18 cellular contexts compared by ENCODE assay signal in genomic region chr9:81592890-81593271, GRCh38.
A peak's percentile ranks its signal among the peaks of the same experiment; 100 is the strongest.
DNase-seq lines count a peak whose midpoint lies in the region; ATAC-seq and TF ChIP-seq lines count a peak whose summit lies in the region.
"Had no signal": no experiment of that assay in that cellular context is flagged by ENCODE, and none has a peak within 500 bp of the region (broad histone marks: within the 10 kb centered on the region; RNA-seq: fewer than 3 reads in every experiment).

No MANE protein-coding gene starts in this region.

- H3K4me3 ChIP-seq in NB4 (ENCODE audit: low read depth, low read length): no peak overlapping the region
- no peak overlapping the region for H3K4me3 ChIP-seq in mucosa of stomach (ENCODE audit: low read length)
- H3K4me3 ChIP-seq in transverse colon: peak overlapping the region in 1 of 4 donors; percentile 0
- H3K4me3 ChIP-seq: K562 had no signal

- TF ChIP-seq POLR2A in NB4 (IDR thresholded peaks at IDR 0.05; ENCODE audit: extremely low read depth, insufficient read length) (no peak), transverse colon (IDR thresholded peaks at IDR 0.05) (peak; percentile 34)

- WGBS in transverse colon (ENCODE audit: low coverage in 1 of 2), 2 donors: 13 to 35% methylated on average over 1 to 15 of the region's 15 CpGs

- H3K4me1 ChIP-seq in mucosa of stomach (ENCODE audit: control insufficient read depth, insufficient read depth, low read length): peaks cover 20% of the 10 kb centered on the region
- peaks cover 4 to 44% (median 28%) of the 10 kb centered on the region in 4 donors for H3K4me1 ChIP-seq in transverse colon

- H3K27ac Mint-ChIP-seq in glutamatergic neuron (ENCODE audit: unreplicated experiment): peak overlapping the region; percentile 97
- H3K27ac Mint-ChIP-seq: activated T-helper 17 cell treated with anti-CD3 and anti-CD28 coated beads, Interleukin-2, amount 50 U/mL, for 72 hours; CD8-positive, alpha-beta T cell had no signal

- H3K36me3 Mint-ChIP-seq in glutamatergic neuron (ENCODE audit: unreplicated experiment): peaks cover 21% of the 10 kb centered on the region
- H3K36me3 Mint-ChIP-seq: CD8-positive, alpha-beta T cell had no signal

- H3K27ac ChIP-seq in transverse colon: peak overlapping the region; percentile 70 to 84 (median 76)

- peak overlapping the region; percentile 25 for H3K9ac ChIP-seq in mucosa of stomach (ENCODE audit: low read length)

- no peak for TF ChIP-seq EP300 in transverse colon (IDR thresholded peaks at IDR 0.05; ENCODE audit: low read depth)

- H3K4me3 Mint-ChIP-seq in glutamatergic neuron (ENCODE audit: unreplicated experiment): peak overlapping the region; percentile 83
- H3K4me3 Mint-ChIP-seq: activated T-helper 17 cell treated with anti-CD3 and anti-CD28 coated beads, Interleukin-2, amount 50 U/mL, for 72 hours; CD8-positive, alpha-beta T cell had no signal

- H3K9me3 Mint-ChIP-seq in glutamatergic neuron (ENCODE audit: unreplicated experiment): peaks cover 44% of the 10 kb centered on the region

- H3K4me1 Mint-ChIP-seq in glutamatergic neuron (ENCODE audit: low read depth, unreplicated experiment): peaks cover 72% of the 10 kb centered on the region

- intact Hi-C loops in transverse colon (cut with DNase I; ENCODE audit: low total_unique reads): no loop called here

- H3K36me3 ChIP-seq in mucosa of stomach (ENCODE audit: control insufficient read depth, insufficient read depth, low read length): peaks cover 3% of the 10 kb centered on the region
- H3K36me3 ChIP-seq in transverse colon: peaks cover 0 to 9% (median 0%) of the 10 kb centered on the region in 4 donors

- DNase-seq in NB4 (ENCODE audit: low read depth) (peak; percentile 69), glutamatergic neuron (peak; percentile 41), transverse colon (peak; percentile 79), NOMO-1 treated with DMSO at 0.1 percent for 48 hours (lab: John Stamatoyannopoulos, UW; ENCODE audit: unreplicated experiment) (no peak)
- no peak for DNase-seq in activated CD4-positive, alpha-beta T cell treated with anti-CD3 and anti-CD28 coated beads for 4 hours
- DNase-seq: activated CD4-positive, alpha-beta T cell treated with anti-CD3 and anti-CD28 coated beads for 1 hour; CD8-positive, alpha-beta T cell; effector memory CD4-positive, alpha-beta T cell; GF-D8; NCI-H2107; NK-92 treated with Interleukin-12 subunit alpha and Interleukin-12 subunit beta, amount 100 ng/mL, for 24 hours; stimulated activated CD4-positive, alpha-beta T cell treated with anti-CD3 and anti-CD28 coated beads, Interleukin-4, amount 100 ng/mL, for 24 hours; stimulated activated naive CD4-positive, alpha-beta T cell; SW 1271 had no signal

- TF ChIP-seq CTCF in NB4 (IDR thresholded peaks at IDR 0.05; ENCODE audit: low read depth, low read length) (no peak), glutamatergic neuron (IDR thresholded peaks at IDR 0.05; ENCODE audit: partially characterized antibody, unreplicated experiment) (no peak), transverse colon (IDR thresholded peaks at IDR 0.05) (no peak)

- peaks cover 25% of the 10 kb centered on the region for H3K27me3 Mint-ChIP-seq in glutamatergic neuron (ENCODE audit: unreplicated experiment)

- in situ Hi-C loops in transverse colon (cut with MboI; ENCODE audit: low pct_ligation_motif_present in 1 of 4, low pct_unique_long_range_greater_than_20kb in 1 of 4, low sequenced_read_pairs in 3 of 4): no loop called here

- ATAC-seq in HG02759 (IDR thresholded peaks at IDR 0.05; ENCODE audit: unreplicated experiment): no peak
- ATAC-seq: activated T-helper 17 cell treated with anti-CD3 and anti-CD28 coated beads, Interleukin-2, amount 50 U/mL, for 72 hours; CD8-positive, alpha-beta T cell; K562 had no signal

- H3K27me3 ChIP-seq in mucosa of stomach (ENCODE audit: control insufficient read depth, insufficient read depth, low read length): no peaks in the 10 kb centered on the region
- no peaks in the 10 kb centered on the region for H3K27me3 ChIP-seq in transverse colon

- H3K9me3 ChIP-seq in mucosa of stomach (ENCODE audit: control insufficient read depth, low read length) (no peaks in the 10 kb centered on the region), transverse colon (no peaks in the 10 kb centered on the region)

Comparison
In these comparisons a context has a peak if more than half of its experiments do, and no peak if none do; other contexts are left out.
1. DNase-seq: peak in NB4 (single experiment), glutamatergic neuron (single experiment) and transverse colon (single experiment); none in activated CD4-positive, alpha-beta T cell treated with anti-CD3 and anti-CD28 coated beads for 4 hours (0 of 2) and NOMO-1 treated with DMSO at 0.1 percent for 48 hours (single experiment).